Comparison of ENCODE assay signal across 8 cellular contexts in genomic region chr5:88666761-88667186, GRCh38.
DNase-seq lines count a peak whose midpoint lies in the region; ATAC-seq and TF ChIP-seq lines count a peak whose summit lies in the region.

No MANE protein-coding gene starts in this region.

- peaks cover 98% of the 10 kb centered on the region for H3K27me3 Mint-ChIP-seq in nephron (ENCODE audit: low read depth)

- H3K4me3 ChIP-seq in LNCaP clone FGC (ENCODE audit: low read depth, low read length) = peak overlapping the region; percentile 53

- no peak for TF ChIP-seq CTCF in LNCaP clone FGC (IDR thresholded peaks at IDR 0.05; ENCODE audit: control insufficient read depth, extremely low read depth, insufficient read depth)
- no peak for TF ChIP-seq CTCF in nephron (IDR thresholded peaks at IDR 0.05; ENCODE audit: unreplicated experiment in 3 of 3)

- peak; percentile 63 for DNase-seq in ELF-1 (ENCODE audit: low read depth, low spot score)
- no peak for DNase-seq in LNCaP clone FGC (ENCODE audit: low read depth)
- peak in 1 of 61 donors; percentile 14 for DNase-seq in caudate nucleus (lab: John Stamatoyannopoulos, UW)
- no peak for DNase-seq in GM19240 (ENCODE audit: insufficient read length, low spot score)
- DNase-seq in central memory CD4-positive, alpha-beta T cell = no peak
- DNase-seq in DMS153 treated with DMSO at 0.1 percent for 48 hours (lab: John Stamatoyannopoulos, UW; ENCODE audit: unreplicated experiment) = no peak

- H3K9me3 Mint-ChIP-seq in nephron = no peaks in the 10 kb centered on the region

- ATAC-seq in GM21619 (IDR thresholded peaks at IDR 0.05; ENCODE audit: unreplicated experiment) = peak; percentile 40

- H3K4me1 Mint-ChIP-seq in nephron = peaks cover 9% of the 10 kb centered on the region

- H3K27ac Mint-ChIP-seq in nephron = peak overlapping the region in 1 of 3 experiments; percentile 80

- peak overlapping the region; percentile 20 to 67 (median 34) for H3K4me3 Mint-ChIP-seq in nephron

- no peaks in the 10 kb centered on the region for H3K36me3 Mint-ChIP-seq in nephron (ENCODE audit: low read depth)

- peak overlapping the region; percentile 94 for H3K27ac ChIP-seq in caudate nucleus (ENCODE audit: low read depth, low read length)
